In genomic region chr16:85798283-85798776, GRCh38 we compare ENCODE assay signal across 8 cellular contexts. TPM values are rescaled to one million over a fixed set of nuclear protein-coding genes. Genes with fewer than 3 reads are reported as not detected.
A peak's percentile ranks its signal among the peaks of the same experiment; 100 is the strongest.
DNase-seq lines count a peak whose midpoint lies in the region; ATAC-seq and TF ChIP-seq lines count a peak whose summit lies in the region.

No MANE protein-coding gene starts in this region.

- peaks cover 6% of the 10 kb centered on the region for H3K36me3 ChIP-seq in colonic mucosa

- H3K27me3 ChIP-seq in colonic mucosa: no peaks in the 10 kb centered on the region

- H3K4me3 Mint-ChIP-seq in naive B cell: peak overlapping the region; percentile 77 to 97 (median 90)

- peak overlapping the region; percentile 91 to 100 for H3K9ac ChIP-seq in colonic mucosa (ENCODE audit: low read depth in 2 of 2, low read length in 2 of 2)

- intact Hi-C loops in colonic mucosa (cut with DNase I): no loop called here

- no peak for ATAC-seq in naive B cell (ENCODE audit: low read depth in 2 of 2)
- no peak for ATAC-seq in HG03025 (IDR thresholded peaks at IDR 0.05; ENCODE audit: low FRiP score, unreplicated experiment)

- H3K4me1 Mint-ChIP-seq in naive B cell: peaks cover 39 to 51% (median 44%) of the 10 kb centered on the region in 3 donors

- H3K27me3 Mint-ChIP-seq in naive B cell: no peaks in the 10 kb centered on the region

- no peaks in the 10 kb centered on the region for H3K9me3 ChIP-seq in colonic mucosa

- peak overlapping the region in 4 of 6 donors; percentile 32 to 95 (median 68) for H3K27ac Mint-ChIP-seq in naive B cell

- H3K36me3 Mint-ChIP-seq in naive B cell: peaks cover 15 to 31% of the 10 kb centered on the region in 2 donors

- no peak overlapping the region for H3K27ac ChIP-seq in colonic mucosa

- no peaks in the 10 kb centered on the region for H3K9me3 Mint-ChIP-seq in naive B cell

- H3K4me1 ChIP-seq in colonic mucosa: peaks cover 10% of the 10 kb centered on the region

- peak overlapping the region; percentile 93 for H3K4me3 ChIP-seq in colonic mucosa

- DNase-seq in AG08395 (ENCODE audit: low spot score) (peak; percentile 20), HuH-7 (ENCODE audit: low spot score) (peak; percentile 63), colonic mucosa (no peak), naive B cell (no peak), islet precursor cell (no peak), SHP77 (lab: John Stamatoyannopoulos, UW) (no peak), NCI-H69 (lab: John Stamatoyannopoulos, UW) (no peak)

- no peak for TF ChIP-seq CTCF in colonic mucosa (IDR thresholded peaks at IDR 0.05)

RNA-seq across cellular contexts. Expression of gene EMC8, which starts 1.0 kb away (rescaled TPM):
- 10 to 100 TPM; 30.6 to 49.8 TPM for total RNA-seq in colonic mucosa
- 10 to 100 TPM; 18.8 to 27.7 (median 21.5) TPM for polyA plus RNA-seq in naive B cell (ENCODE audit: low read depth in 6 of 6)

RNA-seq across cellular contexts. Expression of gene COX4I1, which starts 1.2 kb away (rescaled TPM):
- 1,000 to 10,000 TPM; 1,080 to 1,242 TPM for total RNA-seq in colonic mucosa
- 1,000 to 10,000 TPM in 5 of 6 donors, 100 to 1,000 TPM in 1; 943 to 1,321 (median 1,168) TPM for polyA plus RNA-seq in naive B cell (ENCODE audit: low read depth in 6 of 6)

RNA-seq across cellular contexts. Expression of gene C16orf74, which starts 47.4 kb away (rescaled TPM):
- total RNA-seq in colonic mucosa: under 1 TPM; 0.37 to 0.96 TPM
- polyA plus RNA-seq in naive B cell (ENCODE audit: low read depth in 6 of 6): 100 to 1,000 TPM; 106 to 243 (median 143) TPM

Comparison
In these comparisons a context has a peak if more than half of its experiments do, and no peak if none do; other contexts are left out.
1. DNase-seq: peak in AG08395 (single experiment) and HuH-7 (single experiment); none in colonic mucosa (single experiment), naive B cell (single experiment), islet precursor cell (single experiment), SHP77 (0 of 2) and NCI-H69 (single experiment).